Comparison of ENCODE assay signal across 8 cellular contexts in genomic region chr1:43368646-43369020, GRCh38. TPM values are rescaled to one million over a fixed set of nuclear protein-coding genes. Genes with fewer than 3 reads are reported as not detected.
DNase-seq lines count a peak whose midpoint lies in the region; ATAC-seq and TF ChIP-seq lines count a peak whose summit lies in the region.

No MANE protein-coding gene starts in this region.

- H3K4me1 Mint-ChIP-seq in WTC11: peaks cover 23% of the 10 kb centered on the region
- peaks cover 46% of the 10 kb centered on the region for H3K4me1 Mint-ChIP-seq in stimulated activated memory B cell treated with anti-CD40 and anti-IgM and Interleukin-4, amounts not matched to agents 10 μg/mL and 1 μg/mL and 100 μg/mL, for 72 hours

- H3K27ac Mint-ChIP-seq in WTC11: peak overlapping the region; percentile 97
- H3K27ac Mint-ChIP-seq in stimulated activated memory B cell treated with anti-CD40 and anti-IgM and Interleukin-4, amounts not matched to agents 10 μg/mL and 1 μg/mL and 100 μg/mL, for 72 hours: peak overlapping the region; percentile 86

- DNase-seq in DMS53 (lab: John Stamatoyannopoulos, UW): peak; percentile 56
- no peak for DNase-seq in DMS53 treated with DMSO at 0.1 percent for 48 hours (lab: John Stamatoyannopoulos, UW; ENCODE audit: unreplicated experiment)
- DNase-seq in WTC11 (ENCODE audit: low spot score): no peak
- DNase-seq in middle frontal gyrus (ENCODE audit: extremely low spot score, low spot score): no peak
- no peak for DNase-seq in NCI-H1436 treated with DMSO at 0.1 percent for 48 hours (lab: John Stamatoyannopoulos, UW)

- peak overlapping the region; percentile 81 for H3K4me3 Mint-ChIP-seq in WTC11
- peak overlapping the region; percentile 88 for H3K4me3 Mint-ChIP-seq in stimulated activated memory B cell treated with anti-CD40 and anti-IgM and Interleukin-4, amounts not matched to agents 10 μg/mL and 1 μg/mL and 100 μg/mL, for 72 hours

- H3K4me3 ChIP-seq in iPS-11a (ENCODE audit: low read depth, low read length): peak overlapping the region; percentile 39

- TF ChIP-seq CTCF in WTC11 (IDR thresholded peaks at IDR 0.05): no peak

- no peaks in the 10 kb centered on the region for H3K9me3 Mint-ChIP-seq in WTC11
- H3K9me3 Mint-ChIP-seq in stimulated activated memory B cell treated with anti-CD40 and anti-IgM and Interleukin-4, amounts not matched to agents 10 μg/mL and 1 μg/mL and 100 μg/mL, for 72 hours: no peaks in the 10 kb centered on the region

- H3K36me3 Mint-ChIP-seq in WTC11: peaks cover 14% of the 10 kb centered on the region
- peaks cover 24% of the 10 kb centered on the region for H3K36me3 Mint-ChIP-seq in stimulated activated memory B cell treated with anti-CD40 and anti-IgM and Interleukin-4, amounts not matched to agents 10 μg/mL and 1 μg/mL and 100 μg/mL, for 72 hours

- POLR2A ChIA-PET in WTC11 (lab: Charles Lee): interaction anchor here (1.0 to 2.1 kb wide), 3 partner anchors 10 to 98 kb away, joined by 5 to 17 read pairs (median 5); partner anchors contain the start of genes CDC20, MED8, SZT2 and TMEM125

- CTCF ChIA-PET in WTC11 (lab: Charles Lee): interaction anchor here (1.3 to 2.5 kb wide), 5 partner anchors 11 to 83 kb away, joined by 4 to 23 read pairs (median 7); partner anchors contain the start of genes C1orf210, CDC20, MED8 and SZT2

- ATAC-seq in WTC11: no peak
- ATAC-seq in stimulated activated memory B cell treated with anti-CD40 and anti-IgM and Interleukin-4, amounts not matched to agents 10 μg/mL and 1 μg/mL and 100 μg/mL, for 72 hours: no peak
- no peak for ATAC-seq in HG03135 (IDR thresholded peaks at IDR 0.05; ENCODE audit: unreplicated experiment)

- H3K27me3 Mint-ChIP-seq in WTC11 (ENCODE audit: low read depth): no peaks in the 10 kb centered on the region
- H3K27me3 Mint-ChIP-seq in stimulated activated memory B cell treated with anti-CD40 and anti-IgM and Interleukin-4, amounts not matched to agents 10 μg/mL and 1 μg/mL and 100 μg/mL, for 72 hours: no peaks in the 10 kb centered on the region

TF ChIP-seq in WTC11, 78 proteins besides CTCF, POLR2A, EP300 and RAD21:
- TF ChIP-seq STAT6 (CRISPR knock-in tag; conservative IDR thresholded peaks at IDR 0.05; ENCODE audit: low read depth): no peak
- no peak for TF ChIP-seq HMGXB4 (CRISPR knock-in tag; IDR thresholded peaks at IDR 0.05)
- TF ChIP-seq IRF1 (CRISPR knock-in tag; IDR thresholded peaks at IDR 0.05): no peak
- TF ChIP-seq RORB (CRISPR knock-in tag; IDR thresholded peaks at IDR 0.05): no peak
- no peak for TF ChIP-seq GTF2I (CRISPR knock-in tag; conservative IDR thresholded peaks at IDR 0.05)
- no peak for TF ChIP-seq ESRRA (CRISPR knock-in tag; IDR thresholded peaks at IDR 0.05; ENCODE audit: borderline replicate concordance)
- TF ChIP-seq SMAD3 (CRISPR knock-in tag; IDR thresholded peaks at IDR 0.05; ENCODE audit: borderline replicate concordance): no peak
- no peak for TF ChIP-seq NFE2L1 (CRISPR knock-in tag; IDR thresholded peaks at IDR 0.05)
- no peak for TF ChIP-seq CDX4 (CRISPR knock-in tag; IDR thresholded peaks at IDR 0.05; ENCODE audit: borderline replicate concordance)

RNA-seq across cellular contexts. Expression of gene ELOVL1, which starts 0.8 kb away (rescaled TPM):
- 22.6 to 26.6 TPM (median 24.1 TPM) in 3 replicates for total RNA-seq in WTC11 (2021)

RNA-seq across cellular contexts. Expression of gene CDC20, which starts 9.9 kb away (rescaled TPM):
- 246 to 280 TPM (median 265 TPM) in 3 replicates for total RNA-seq in WTC11 (2021)

RNA-seq across cellular contexts. Expression of gene MED8, which starts 21.0 kb away (rescaled TPM):
- 17.7 to 19.5 TPM (median 18.0 TPM) in 3 replicates for total RNA-seq in WTC11 (2021)

RNA-seq across cellular contexts. Expression of gene SZT2, which starts 21.1 kb away (rescaled TPM):
- 20.2 to 28.4 TPM (median 21.5 TPM) in 3 replicates for total RNA-seq in WTC11 (2021)

RNA-seq across cellular contexts. Expression of gene MPL, which starts 31.0 kb away (rescaled TPM):
- 0.15 to 0.44 TPM (median 0.21 TPM) in 3 replicates for total RNA-seq in WTC11 (2021)
